In the genomic region with DNA sequence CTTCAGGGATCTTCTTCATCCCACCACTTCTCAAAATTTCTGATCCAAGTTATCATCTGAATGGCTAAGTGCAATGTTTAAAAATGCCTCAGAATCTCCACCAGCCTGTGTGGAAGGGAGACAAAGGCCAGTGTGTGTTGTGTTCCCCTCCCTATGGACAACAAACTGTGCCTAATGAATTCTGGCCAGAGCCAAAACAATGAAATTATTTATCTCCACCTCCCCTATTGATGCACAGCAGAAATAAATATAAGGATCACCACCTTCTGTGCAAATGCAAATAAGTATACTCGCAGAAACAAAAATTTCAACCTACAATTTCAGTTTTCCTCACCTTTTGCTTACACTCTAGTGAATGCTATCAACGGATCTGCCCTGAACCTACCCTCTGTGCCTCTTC, we compare ENCODE assay signal across 15 cellular contexts.
"Had no signal": no experiment of that assay in that cellular context is flagged by ENCODE, and none has a peak within 500 bp of the region (broad histone marks: within the 10 kb centered on the region; RNA-seq: fewer than 3 reads in every experiment).

No MANE protein-coding gene starts in this region.

- H3K36me3 ChIP-seq: cardiac muscle cell, gastrocnemius medialis, heart right ventricle, neural progenitor cell had no signal

- H3K4me3 Mint-ChIP-seq: activated naive CD8-positive, alpha-beta T cell; immature natural killer cell; neural progenitor cell; stimulated activated naive CD8-positive, alpha-beta T cell treated with anti-CD3 and anti-CD28 coated beads, Interleukin-15, amount 100 ng/mL, for 72 hours had no signal

- H3K27ac ChIP-seq: cardiac muscle cell, gastrocnemius medialis, heart right ventricle, neural progenitor cell had no signal

- H3K27me3 Mint-ChIP-seq: activated naive CD8-positive, alpha-beta T cell had no signal

- H3K27me3 ChIP-seq: cardiac muscle cell, gastrocnemius medialis, heart right ventricle, neural progenitor cell had no signal

- H3K36me3 Mint-ChIP-seq: immature natural killer cell, neural progenitor cell had no signal

- H3K4me1 Mint-ChIP-seq: neural progenitor cell had no signal

- H3K4me3 ChIP-seq: cardiac muscle cell, gastrocnemius medialis, heart right ventricle, neural progenitor cell, smooth muscle cell had no signal

- H3K9me3 ChIP-seq: gastrocnemius medialis, heart right ventricle had no signal

- DNase-seq: activated CD4-positive, alpha-beta T cell treated with anti-CD3 and anti-CD28 coated beads for 48 hours; activated CD4-positive, CD25-positive, alpha-beta regulatory T cell; erythroblast; gastrocnemius medialis; heart right ventricle; immature natural killer cell; mesenchymal stem cell; naive thymus-derived CD4-positive, alpha-beta T cell; stimulated activated CD4-positive, alpha-beta T cell treated with anti-CD3 and anti-CD28 coated beads, Interleukin-4, amount 100 ng/mL, for 1 hour; stimulated activated naive CD8-positive, alpha-beta T cell treated with anti-CD3 and anti-CD28 coated beads, Interleukin-15, amount 100 ng/mL, for 72 hours; T1000 had no signal

- H3K27ac Mint-ChIP-seq: activated naive CD8-positive, alpha-beta T cell; immature natural killer cell; neural progenitor cell; stimulated activated naive CD8-positive, alpha-beta T cell treated with anti-CD3 and anti-CD28 coated beads, Interleukin-15, amount 100 ng/mL, for 72 hours had no signal

- H3K9me3 Mint-ChIP-seq: stimulated activated naive CD8-positive, alpha-beta T cell treated with anti-CD3 and anti-CD28 coated beads, Interleukin-15, amount 100 ng/mL, for 72 hours had no signal
